Comparison of ENCODE assay signal across 2 cellular contexts in genomic region chr11:46378811-46379482, GRCh38.
TF ChIP-seq lines count a peak whose summit lies in the region.

No MANE protein-coding gene starts in this region.

TF ChIP-seq in IMR-90, 13 proteins besides CTCF, POLR2A, EP300 and RAD21:
- TF ChIP-seq BHLHE40 (IDR thresholded peaks at IDR 0.05; ENCODE audit: low read depth, low read length) (no peak), RFX5 (IDR thresholded peaks at IDR 0.05; ENCODE audit: low read depth, low read length) (no peak), RCOR1 (IDR thresholded peaks at IDR 0.05; ENCODE audit: insufficient replicate concordance, low read length) (no peak), SMC3 (IDR thresholded peaks at IDR 0.05; ENCODE audit: low read depth, low read length) (no peak), MAZ (IDR thresholded peaks at IDR 0.05; ENCODE audit: borderline replicate concordance, low read depth, low read length) (no peak), CEBPB (IDR thresholded peaks at IDR 0.05; ENCODE audit: low read depth, low read length) (no peak), USF2 (IDR thresholded peaks at IDR 0.05; ENCODE audit: low read depth, low read length) (no peak), ELK1 (IDR thresholded peaks at IDR 0.05; ENCODE audit: borderline replicate concordance, low read depth, low read length) (no peak), NFE2L2 (IDR thresholded peaks at IDR 0.05; ENCODE audit: low read depth, low read length) (no peak), MAFK (IDR thresholded peaks at IDR 0.05; ENCODE audit: low read depth, low read length) (no peak), CHD1 (IDR thresholded peaks at IDR 0.05; ENCODE audit: low read depth, low read length) (no peak), MXI1 (IDR thresholded peaks at IDR 0.05; ENCODE audit: borderline replicate concordance, low read depth, low read length) (no peak), FOS (IDR thresholded peaks at IDR 0.05; ENCODE audit: low read depth, low read length) (no peak)
TF ChIP-seq in IMR-90: peak in this region for 0.

TF ChIP-seq in H1, 55 proteins besides CTCF, POLR2A, EP300 and RAD21:
- TF ChIP-seq ATF2 (IDR thresholded peaks at IDR 0.05; ENCODE audit: low read length) = 0 out of 2 replicates have a peak, but pooled peaks have one; percentile 40
- no peak for TF ChIP-seq SIRT6 (IDR thresholded peaks at IDR 0.05; ENCODE audit: low read length)
